ENCODE assay signal across 1 cellular context in the genomic region with DNA sequence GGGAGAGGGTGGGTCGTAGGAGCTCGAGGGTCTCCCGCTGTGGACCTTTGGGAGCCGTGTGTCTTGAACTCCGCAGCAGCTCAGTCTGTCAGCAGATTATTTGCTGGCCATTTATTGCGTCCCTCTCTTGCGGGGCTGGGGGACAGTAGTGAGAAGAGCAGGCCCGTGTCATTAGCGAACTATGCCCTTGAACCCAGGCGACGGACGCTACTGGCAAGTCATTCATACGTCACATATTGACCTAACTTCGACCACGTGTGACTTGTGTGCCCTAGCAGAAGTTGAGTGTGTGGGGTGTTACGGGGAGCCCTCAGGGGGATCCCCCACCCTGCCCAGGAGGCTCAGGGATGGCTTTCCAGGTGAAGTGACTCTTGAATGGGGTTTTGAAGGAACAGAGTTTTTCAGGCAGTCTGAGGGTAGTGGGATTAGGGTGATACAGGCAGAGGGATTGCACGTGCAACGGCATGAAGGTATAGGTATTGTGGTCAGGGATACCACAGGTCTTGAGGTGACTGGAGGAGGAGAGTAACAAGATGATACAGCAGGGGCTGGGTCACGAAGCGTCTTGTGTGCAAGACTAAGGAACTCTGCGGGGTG.
TF ChIP-seq lines count a peak whose summit lies in the region.

No MANE protein-coding gene starts in this region.

TF ChIP-seq in GM12878, 131 proteins besides CTCF, POLR2A, EP300 and RAD21 (continued from another document):
- TF ChIP-seq, protein P1, sequence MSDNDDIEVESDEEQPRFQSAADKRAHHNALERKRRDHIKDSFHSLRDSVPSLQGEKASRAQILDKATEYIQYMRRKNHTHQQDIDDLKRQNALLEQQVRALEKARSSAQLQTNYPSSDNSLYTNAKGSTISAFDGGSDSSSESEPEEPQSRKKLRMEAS (IDR thresholded peaks at IDR 0.05; ENCODE audit: low read depth, low read length) = peak; percentile 24; the same call in 1 of the 2 replicates
TF ChIP-seq in GM12878: peak in this region for 28.
